ENCODE assay signal across 8 cellular contexts in genomic region chr19:41351339-41352245, GRCh38. TPM values are rescaled to one million over a fixed set of nuclear protein-coding genes. Genes with fewer than 3 reads are reported as not detected.
DNase-seq lines count a peak whose midpoint lies in the region; ATAC-seq and TF ChIP-seq lines count a peak whose summit lies in the region.

No MANE protein-coding gene starts in this region.

- H3K27me3 ChIP-seq in upper lobe of left lung: no peaks in the 10 kb centered on the region

- H3K27ac ChIP-seq in upper lobe of left lung: peak overlapping the region; percentile 75 to 95 (median 89)

- H3K9me3 ChIP-seq in upper lobe of left lung: no peaks in the 10 kb centered on the region

- H3K4me1 ChIP-seq in upper lobe of left lung: peaks cover 42 to 77% (median 55%) of the 10 kb centered on the region in 4 donors

- TF ChIP-seq EP300 in upper lobe of left lung (IDR thresholded peaks at IDR 0.05): no peak

- peak overlapping the region; percentile 59 to 90 (median 77) for H3K4me3 ChIP-seq in upper lobe of left lung

- WGBS in upper lobe of left lung, 2 donors: 1 to 2% methylated on average over 35 to 38 of the region's 58 CpGs

- peaks cover 0 to 18% (median 13%) of the 10 kb centered on the region in 4 donors for H3K36me3 ChIP-seq in upper lobe of left lung

- TF ChIP-seq POLR2A in GM18505 (IDR thresholded peaks at IDR 0.05; ENCODE audit: borderline replicate concordance, extremely low read depth, insufficient read depth, insufficient read length) (peak; percentile 80), Raji (IDR thresholded peaks at IDR 0.05; ENCODE audit: insufficient read depth, low read depth, low read length) (peak; percentile 59), upper lobe of left lung (IDR thresholded peaks at IDR 0.05) (peak in 2 of 4 donors; percentile 48 to 61)

- peak; percentile 83 for DNase-seq in activated gamma-delta T cell treated with anti-CD3 and anti-CD28 coated beads, Interleukin-2, amount 50 U/mL, for 16 hours (ENCODE audit: low read depth)
- DNase-seq in Right ventricle myocardium inferior (ENCODE audit: missing footprints) (peak; percentile 91), pons (ENCODE audit: low spot score) (peak; percentile 55), upper lobe of left lung (peak; percentile 78 to 95), GM19238 (ENCODE audit: insufficient read length, low spot score) (no peak)

- no peak for TF ChIP-seq CTCF in upper lobe of left lung (IDR thresholded peaks at IDR 0.05)

- ATAC-seq in GM18505 (IDR thresholded peaks at IDR 0.05; ENCODE audit: unreplicated experiment) (peak; percentile 39), HG02870 (IDR thresholded peaks at IDR 0.05; ENCODE audit: unreplicated experiment) (peak; percentile 37), Right ventricle myocardium inferior (peak; percentile 60), upper lobe of left lung (ENCODE audit: low FRiP score in 2 of 2) (peak; percentile 78 to 79)

- intact Hi-C loops in Right ventricle myocardium inferior (cut with DNase I): loop anchor here (1.0 to 5.0 kb wide), 3 partner anchors 26 to 149 kb away; partner anchors contain the start of gene CCDC97

RNA-seq across cellular contexts. Expression of gene TGFB1, which starts 2.1 kb away (rescaled TPM):
- total RNA-seq in Right ventricle myocardium inferior (15.0 TPM), upper lobe of left lung (100 to 1,000 TPM in 2 of 6 donors, 10 to 100 TPM in 4; 28.5 to 138 (median 76.8) TPM)

RNA-seq across cellular contexts. Expression of gene B9D2, which starts 12.4 kb away (rescaled TPM):
- total RNA-seq in Right ventricle myocardium inferior (3.2 TPM), upper lobe of left lung (10 to 100 TPM in 3 of 6 donors, 1 to 10 TPM in 2, not detected in 1; 7.0 to 17.2 (median 10.3) TPM)

RNA-seq across cellular contexts. Expression of gene TMEM91, which starts 24.7 kb away (rescaled TPM):
- total RNA-seq in Right ventricle myocardium inferior: 3.8 TPM
- 10 to 100 TPM; 18.7 to 65.0 (median 29.3) TPM for total RNA-seq in upper lobe of left lung

RNA-seq across cellular contexts. Expression of gene CCDC97, which starts 41.6 kb away (rescaled TPM):
- total RNA-seq in Right ventricle myocardium inferior (14.6 TPM), upper lobe of left lung (10 to 100 TPM; 22.0 to 36.7 (median 27.0) TPM)

RNA-seq across cellular contexts. Expression of gene EXOSC5, which starts 45.6 kb away (rescaled TPM):
- total RNA-seq in Right ventricle myocardium inferior (17.1 TPM), upper lobe of left lung (10 to 100 TPM in 4 of 6 donors, 1 to 10 TPM in 1, under 1 TPM in 1; 0.89 to 18.4 (median 16.0) TPM)
